Comparison of ENCODE assay signal across 1 cellular context in genomic region chr7:101126651-101127459, GRCh38.
A peak's percentile ranks its signal among the peaks of the same experiment; 100 is the strongest.
TF ChIP-seq lines count a peak whose summit lies in the region.

SERPINE1 (plus strand) TSS chr7:101127104; CDS start chr7:101128394, 1,290 bp downstream.

TF ChIP-seq in HepG2, 621 proteins besides CTCF, POLR2A, EP300 and RAD21 (continued from another document and continues in another):
- TF ChIP-seq, protein P1, sequence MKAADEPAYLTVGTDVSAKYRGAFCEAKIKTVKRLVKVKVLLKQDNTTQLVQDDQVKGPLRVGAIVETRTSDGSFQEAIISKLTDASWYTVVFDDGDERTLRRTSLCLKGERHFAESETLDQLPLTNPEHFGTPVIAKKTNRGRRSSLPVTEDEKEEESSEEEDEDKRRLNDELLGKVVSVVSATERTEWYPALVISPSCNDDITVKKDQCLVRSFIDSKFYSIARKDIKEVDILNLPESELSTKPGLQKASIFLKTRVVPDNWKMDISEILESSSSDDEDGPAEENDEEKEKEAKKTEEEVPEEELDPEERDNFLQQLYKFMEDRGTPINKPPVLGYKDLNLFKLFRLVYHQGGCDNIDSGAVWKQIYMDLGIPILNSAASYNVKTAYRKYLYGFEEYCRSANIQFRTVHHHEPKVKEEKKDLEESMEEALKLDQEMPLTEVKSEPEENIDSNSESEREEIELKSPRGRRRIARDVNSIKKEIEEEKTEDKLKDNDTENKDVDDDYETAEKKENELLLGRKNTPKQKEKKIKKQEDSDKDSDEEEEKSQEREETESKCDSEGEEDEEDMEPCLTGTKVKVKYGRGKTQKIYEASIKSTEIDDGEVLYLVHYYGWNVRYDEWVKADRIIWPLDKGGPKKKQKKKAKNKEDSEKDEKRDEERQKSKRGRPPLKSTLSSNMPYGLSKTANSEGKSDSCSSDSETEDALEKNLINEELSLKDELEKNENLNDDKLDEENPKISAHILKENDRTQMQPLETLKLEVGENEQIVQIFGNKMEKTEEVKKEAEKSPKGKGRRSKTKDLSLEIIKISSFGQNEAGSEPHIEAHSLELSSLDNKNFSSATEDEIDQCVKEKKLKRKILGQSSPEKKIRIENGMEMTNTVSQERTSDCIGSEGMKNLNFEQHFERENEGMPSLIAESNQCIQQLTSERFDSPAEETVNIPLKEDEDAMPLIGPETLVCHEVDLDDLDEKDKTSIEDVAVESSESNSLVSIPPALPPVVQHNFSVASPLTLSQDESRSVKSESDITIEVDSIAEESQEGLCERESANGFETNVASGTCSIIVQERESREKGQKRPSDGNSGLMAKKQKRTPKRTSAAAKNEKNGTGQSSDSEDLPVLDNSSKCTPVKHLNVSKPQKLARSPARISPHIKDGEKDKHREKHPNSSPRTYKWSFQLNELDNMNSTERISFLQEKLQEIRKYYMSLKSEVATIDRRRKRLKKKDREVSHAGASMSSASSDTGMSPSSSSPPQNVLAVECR (CRISPR knock-in tag; IDR thresholded peaks at IDR 0.05; ENCODE audit: borderline replicate concordance), result peak; percentile 95
- no peak for TF ChIP-seq MYNN (CRISPR knock-in tag; IDR thresholded peaks at IDR 0.05; ENCODE audit: low read depth)
- no peak for TF ChIP-seq ZNF30 (CRISPR knock-in tag; IDR thresholded peaks at IDR 0.05)
- no peak for TF ChIP-seq TERF1 (CRISPR knock-in tag; IDR thresholded peaks at IDR 0.05)
- TF ChIP-seq, protein P2, sequence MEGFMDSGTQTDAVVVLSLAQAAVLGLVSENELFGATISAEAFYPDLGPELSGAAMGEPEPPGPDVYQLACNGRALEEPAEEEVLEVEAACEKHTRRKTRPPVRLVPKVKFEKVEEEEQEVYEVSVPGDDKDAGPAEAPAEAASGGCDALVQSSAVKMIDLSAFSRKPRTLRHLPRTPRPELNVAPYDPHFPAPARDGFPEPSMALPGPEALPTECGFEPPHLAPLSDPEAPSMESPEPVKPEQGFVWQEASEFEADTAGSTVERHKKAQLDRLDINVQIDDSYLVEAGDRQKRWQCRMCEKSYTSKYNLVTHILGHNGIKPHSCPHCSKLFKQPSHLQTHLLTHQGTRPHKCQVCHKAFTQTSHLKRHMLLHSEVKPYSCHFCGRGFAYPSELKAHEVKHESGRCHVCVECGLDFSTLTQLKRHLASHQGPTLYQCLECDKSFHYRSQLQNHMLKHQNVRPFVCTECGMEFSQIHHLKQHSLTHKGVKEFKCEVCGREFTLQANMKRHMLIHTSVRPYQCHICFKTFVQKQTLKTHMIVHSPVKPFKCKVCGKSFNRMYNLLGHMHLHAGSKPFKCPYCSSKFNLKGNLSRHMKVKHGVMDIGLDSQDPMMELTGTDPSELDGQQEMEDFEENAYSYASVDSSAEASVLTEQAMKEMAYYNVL (CRISPR knock-in tag; IDR thresholded peaks at IDR 0.05; ENCODE audit: borderline replicate concordance), result peak; percentile 88; the same call in 1 of the 2 replicates
- TF ChIP-seq IKZF5 (CRISPR knock-in tag; IDR thresholded peaks at IDR 0.05), result no peak; the same call in 1 of the 2 replicates
- TF ChIP-seq MTF1 (CRISPR knock-in tag; IDR thresholded peaks at IDR 0.05), result no peak
- no peak for TF ChIP-seq DDIT3 (CRISPR knock-in tag; IDR thresholded peaks at IDR 0.05)
- TF ChIP-seq ZNF883 (CRISPR knock-in tag; IDR thresholded peaks at IDR 0.05; ENCODE audit: not compliant biosample characterization), result no peak
- no peak for TF ChIP-seq MBD4 (IDR thresholded peaks at IDR 0.05; ENCODE audit: borderline replicate concordance, low read length)
- TF ChIP-seq ZNF577 (CRISPR knock-in tag; IDR thresholded peaks at IDR 0.05; ENCODE audit: borderline replicate concordance, low read depth), result no peak; the same call in 1 of the 2 replicates
- TF ChIP-seq TSC22D2 (CRISPR knock-in tag; IDR thresholded peaks at IDR 0.05; ENCODE audit: borderline replicate concordance), result no peak; the same call in 1 of the 2 replicates
- TF ChIP-seq ZBTB26 (CRISPR knock-in tag; IDR thresholded peaks at IDR 0.05; ENCODE audit: borderline replicate concordance), result no peak
- no peak for TF ChIP-seq HMGA1 (CRISPR knock-in tag; conservative IDR thresholded peaks at IDR 0.05)
- TF ChIP-seq ZNF354B (CRISPR knock-in tag; IDR thresholded peaks at IDR 0.05), result peak; percentile 88
- no peak for TF ChIP-seq ZNF10 (CRISPR knock-in tag; IDR thresholded peaks at IDR 0.05; ENCODE audit: borderline replicate concordance, low read depth)
- peak; percentile 88 for TF ChIP-seq NR2C2 (CRISPR knock-in tag; IDR thresholded peaks at IDR 0.05; ENCODE audit: borderline replicate concordance)
- TF ChIP-seq SIN3B (IDR thresholded peaks at IDR 0.05; ENCODE audit: low read length), result peak; percentile 31; the same call in 1 of the 2 replicates
- TF ChIP-seq POLR2G (IDR thresholded peaks at IDR 0.05; ENCODE audit: low read depth, low read length), result peak; percentile 100
- peak; percentile 60; the same call in 1 of the 2 replicates for TF ChIP-seq ZNF556 (CRISPR knock-in tag; IDR thresholded peaks at IDR 0.05; ENCODE audit: borderline replicate concordance)
- TF ChIP-seq, protein P3, sequence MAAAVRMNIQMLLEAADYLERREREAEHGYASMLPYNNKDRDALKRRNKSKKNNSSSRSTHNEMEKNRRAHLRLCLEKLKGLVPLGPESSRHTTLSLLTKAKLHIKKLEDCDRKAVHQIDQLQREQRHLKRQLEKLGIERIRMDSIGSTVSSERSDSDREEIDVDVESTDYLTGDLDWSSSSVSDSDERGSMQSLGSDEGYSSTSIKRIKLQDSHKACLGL (CRISPR knock-in tag; IDR thresholded peaks at IDR 0.05), result peak; percentile 12; the same call in 1 of the 2 replicates
- TF ChIP-seq JUNB (CRISPR knock-in tag; IDR thresholded peaks at IDR 0.05; ENCODE audit: borderline replicate concordance), result peak; percentile 35; the same call in 1 of the 2 replicates
- TF ChIP-seq TMF1 (CRISPR knock-in tag; IDR thresholded peaks at IDR 0.05; ENCODE audit: low read depth), result peak; percentile 75
- peak; percentile 41; the same call in 1 of the 2 replicates for TF ChIP-seq TFE3 (CRISPR knock-in tag; IDR thresholded peaks at IDR 0.05)
- no peak for TF ChIP-seq NFKB2 (CRISPR knock-in tag; IDR thresholded peaks at IDR 0.05; ENCODE audit: borderline replicate concordance)
- TF ChIP-seq, protein P4, sequence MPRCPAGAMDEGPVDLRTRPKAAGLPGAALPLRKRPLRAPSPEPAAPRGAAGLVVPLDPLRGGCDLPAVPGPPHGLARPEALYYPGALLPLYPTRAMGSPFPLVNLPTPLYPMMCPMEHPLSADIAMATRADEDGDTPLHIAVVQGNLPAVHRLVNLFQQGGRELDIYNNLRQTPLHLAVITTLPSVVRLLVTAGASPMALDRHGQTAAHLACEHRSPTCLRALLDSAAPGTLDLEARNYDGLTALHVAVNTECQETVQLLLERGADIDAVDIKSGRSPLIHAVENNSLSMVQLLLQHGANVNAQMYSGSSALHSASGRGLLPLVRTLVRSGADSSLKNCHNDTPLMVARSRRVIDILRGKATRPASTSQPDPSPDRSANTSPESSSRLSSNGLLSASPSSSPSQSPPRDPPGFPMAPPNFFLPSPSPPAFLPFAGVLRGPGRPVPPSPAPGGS (CRISPR knock-in tag; IDR thresholded peaks at IDR 0.05), result no peak; the same call in 1 of the 2 replicates
- peak; percentile 88 for TF ChIP-seq NFIC (IDR thresholded peaks at IDR 0.05; ENCODE audit: low read length)
- 0 out of 2 replicates have a peak, but pooled peaks have one; percentile 64 for TF ChIP-seq NKX3-1 (CRISPR knock-in tag; IDR thresholded peaks at IDR 0.05)
- TF ChIP-seq ZNF362 (CRISPR knock-in tag; IDR thresholded peaks at IDR 0.05; ENCODE audit: borderline replicate concordance), result peak; percentile 93
- TF ChIP-seq IKZF4 (CRISPR knock-in tag; IDR thresholded peaks at IDR 0.05; ENCODE audit: borderline replicate concordance, low read depth, not compliant biosample characterization), result no peak
- TF ChIP-seq PCBP2 (optimal IDR thresholded peaks at IDR 0.05; ENCODE audit: low read depth, low read length, poor library complexity, severe bottlenecking), result no peak
- peak; percentile 87 for TF ChIP-seq NCOA2 (CRISPR knock-in tag; IDR thresholded peaks at IDR 0.05)
- TF ChIP-seq SP140L (CRISPR knock-in tag; IDR thresholded peaks at IDR 0.05; ENCODE audit: borderline replicate concordance), result no peak
- no peak for TF ChIP-seq NFYC (CRISPR knock-in tag; IDR thresholded peaks at IDR 0.05)
- TF ChIP-seq ZNF558 (CRISPR knock-in tag; IDR thresholded peaks at IDR 0.05; ENCODE audit: borderline replicate concordance), result no peak
- 0 out of 2 replicates have a peak, but pooled peaks have one; percentile 36 for TF ChIP-seq ZNF615 (CRISPR knock-in tag; IDR thresholded peaks at IDR 0.05; ENCODE audit: borderline replicate concordance)
- TF ChIP-seq JDP2 (CRISPR knock-in tag; IDR thresholded peaks at IDR 0.05; ENCODE audit: borderline replicate concordance), result no peak
- peak; percentile 81; the same call in 1 of the 2 replicates for TF ChIP-seq FOXK2 (IDR thresholded peaks at IDR 0.05)
- TF ChIP-seq GZF1 (CRISPR knock-in tag; IDR thresholded peaks at IDR 0.05), result 0 out of 2 replicates have a peak, but pooled peaks have one; percentile 5
- peak; percentile 74 for TF ChIP-seq ZNF878 (CRISPR knock-in tag; IDR thresholded peaks at IDR 0.05)
- TF ChIP-seq, protein P5, sequence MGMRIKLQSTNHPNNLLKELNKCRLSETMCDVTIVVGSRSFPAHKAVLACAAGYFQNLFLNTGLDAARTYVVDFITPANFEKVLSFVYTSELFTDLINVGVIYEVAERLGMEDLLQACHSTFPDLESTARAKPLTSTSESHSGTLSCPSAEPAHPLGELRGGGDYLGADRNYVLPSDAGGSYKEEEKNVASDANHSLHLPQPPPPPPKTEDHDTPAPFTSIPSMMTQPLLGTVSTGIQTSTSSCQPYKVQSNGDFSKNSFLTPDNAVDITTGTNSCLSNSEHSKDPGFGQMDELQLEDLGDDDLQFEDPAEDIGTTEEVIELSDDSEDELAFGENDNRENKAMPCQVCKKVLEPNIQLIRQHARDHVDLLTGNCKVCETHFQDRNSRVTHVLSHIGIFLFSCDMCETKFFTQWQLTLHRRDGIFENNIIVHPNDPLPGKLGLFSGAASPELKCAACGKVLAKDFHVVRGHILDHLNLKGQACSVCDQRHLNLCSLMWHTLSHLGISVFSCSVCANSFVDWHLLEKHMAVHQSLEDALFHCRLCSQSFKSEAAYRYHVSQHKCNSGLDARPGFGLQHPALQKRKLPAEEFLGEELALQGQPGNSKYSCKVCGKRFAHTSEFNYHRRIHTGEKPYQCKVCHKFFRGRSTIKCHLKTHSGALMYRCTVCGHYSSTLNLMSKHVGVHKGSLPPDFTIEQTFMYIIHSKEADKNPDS (CRISPR knock-in tag; IDR thresholded peaks at IDR 0.05), result peak; percentile 16; the same call in 1 of the 2 replicates
- peak; percentile 31; the same call in 1 of the 2 replicates for TF ChIP-seq ZSCAN25 (CRISPR knock-in tag; IDR thresholded peaks at IDR 0.05)
- TF ChIP-seq AGO1 (IDR thresholded peaks at IDR 0.05; ENCODE audit: low read depth, low read length, poor library complexity, severe bottlenecking), result no peak
